In the genomic region with DNA sequence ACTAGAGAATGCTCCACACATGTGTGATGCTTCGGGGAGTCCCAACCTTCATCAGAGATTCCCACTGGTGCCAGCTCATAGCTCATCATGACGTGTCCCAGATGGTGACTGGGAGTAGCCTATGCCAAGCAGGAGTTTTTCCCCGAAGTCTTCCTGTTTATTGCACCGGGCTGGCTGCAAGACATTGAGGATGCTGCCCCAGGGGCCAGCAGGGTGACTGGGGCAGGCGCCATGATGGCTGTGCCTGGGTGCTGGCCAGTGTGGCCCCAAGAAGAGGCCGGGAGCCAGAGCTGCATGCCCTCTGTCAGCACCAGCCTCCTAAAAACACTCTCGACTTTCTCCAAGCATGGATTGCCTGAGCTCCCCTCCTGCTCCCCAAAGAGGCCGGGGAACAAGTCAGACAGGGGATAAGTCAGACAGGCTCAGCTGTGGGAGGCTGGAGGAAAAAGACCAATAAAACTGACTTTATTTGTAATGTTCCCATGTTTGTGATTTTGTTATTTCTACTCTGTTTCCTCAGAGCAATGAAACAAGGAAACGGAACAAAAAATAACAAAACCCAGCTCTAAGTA, we compare ENCODE assay signal across 10 cellular contexts. TPM values are rescaled to one million over a fixed set of nuclear protein-coding genes. Genes with fewer than 3 reads are reported as not detected.
DNase-seq lines count a peak whose midpoint lies in the region; ATAC-seq and TF ChIP-seq lines count a peak whose summit lies in the region.
"Not testable (repeated sequence)": the region's sequence is repeated elsewhere in the genome, so short reads cannot be mapped to it uniquely, and the experiment has no call there.
"Had no signal": no experiment of that assay in that cellular context is flagged by ENCODE, and none has a peak within 500 bp of the region (broad histone marks: within the 10 kb centered on the region; RNA-seq: fewer than 3 reads in every experiment).

No MANE protein-coding gene starts in this region.

- WGBS in SK-N-SH (ENCODE audit: low lambda C conversion rate), result 47% methylated on average over 9 of the region's 9 CpGs
- WGBS in lower leg skin, 2 donors, result 53 to 66% methylated on average over 9 of the region's 9 CpGs
- WGBS in stomach, 5 donors, result 56 to 66% (median 58%) methylated on average over 9 of the region's 9 CpGs

- H3K4me1 ChIP-seq in SK-N-SH (ENCODE audit: control insufficient read depth in 1 of 2, insufficient read depth in 2 of 2, low read depth in 1 of 2, low read length in 1 of 2); right atrium auricular region: not testable (repeated sequence)
- peaks cover 15 to 35% (median 26%) of the 10 kb centered on the region in 4 donors for H3K4me1 ChIP-seq in stomach

- CTCF ChIA-PET in SK-N-SH (lab: Yijun Ruan, JAX), result interaction anchor here (0.6 kb wide), 1 partner anchor 142 kb away, joined by 3 read pairs; no protein-coding TSS in a partner anchor

- not testable (repeated sequence) for H3K4me3 ChIP-seq in SK-N-SH (ENCODE audit: low read depth in 2 of 2, low read length in 1 of 2); epithelial cell of esophagus (ENCODE audit: low read length); right atrium auricular region; lower leg skin (ENCODE audit: low read depth, poor library complexity, severe bottlenecking); stomach

- not testable (repeated sequence) for TF ChIP-seq EP300 in SK-N-SH (IDR thresholded peaks at IDR 0.05; ENCODE audit: borderline replicate concordance in 1 of 2, low read depth in 1 of 2, low read length in 1 of 2); stomach (IDR thresholded peaks at IDR 0.05)

- intact Hi-C loops in lower leg skin (cut with DNase I; ENCODE audit: low total_unique reads); stomach (cut with DNase I; ENCODE audit: low total_unique reads): not testable (repeated sequence)

- not testable (repeated sequence) for TF ChIP-seq CTCF in SK-N-SH (IDR thresholded peaks at IDR 0.05); epithelial cell of esophagus (IDR thresholded peaks at IDR 0.05; ENCODE audit: insufficient read depth, low read depth, low read length, missing control alignments); right atrium auricular region (IDR thresholded peaks at IDR 0.05); lower leg skin (IDR thresholded peaks at IDR 0.05); omental fat pad (IDR thresholded peaks at IDR 0.05); stomach (IDR thresholded peaks at IDR 0.05)

- not testable (repeated sequence) for TF ChIP-seq RAD21 in SK-N-SH (IDR thresholded peaks at IDR 0.05; ENCODE audit: low read length)

- not testable (repeated sequence) for H3K9ac ChIP-seq in SK-N-SH

- H4K20me1 ChIP-seq in SK-N-SH (ENCODE audit: insufficient read depth), result not testable (repeated sequence)

- not testable (repeated sequence) for TF ChIP-seq POLR2A in lower leg skin (IDR thresholded peaks at IDR 0.05); stomach (IDR thresholded peaks at IDR 0.05)

- H3F3A ChIP-seq in SK-N-SH (replicated peaks; ENCODE audit: insufficient read depth), result not testable (repeated sequence)

- H3K9me3 ChIP-seq in SK-N-SH, right atrium auricular region, stomach: not testable (repeated sequence)

- H3K27me3 ChIP-seq in SK-N-SH (ENCODE audit: insufficient read depth); right atrium auricular region: not testable (repeated sequence)
- peaks cover 0 to 19% (median 0%) of the 10 kb centered on the region in 3 donors for H3K27me3 ChIP-seq in stomach

- POLR2A ChIA-PET in SK-N-SH (lab: Yijun Ruan, JAX), result not testable (repeated sequence)

- H3K36me3 ChIP-seq in SK-N-SH (replicated peaks in 1 of 2; ENCODE audit: control insufficient read depth in 1 of 2, insufficient read depth in 2 of 2, low read length in 1 of 2); right atrium auricular region; stomach: not testable (repeated sequence)

- H3K27ac ChIP-seq in SK-N-SH (ENCODE audit: low read depth in 2 of 2, low read length in 1 of 2); right atrium auricular region: not testable (repeated sequence)
- peak overlapping the region; percentile 80 to 87 (median 82) for H3K27ac ChIP-seq in stomach

- H3K9me2 ChIP-seq in SK-N-SH, result not testable (repeated sequence)

- peak; percentile 4 for DNase-seq in A172 (ENCODE audit: low spot score)
- peak; percentile 73 for DNase-seq in HT-29 (ENCODE audit: low spot score)
- not testable (repeated sequence) for DNase-seq in SK-N-SH; omental fat pad (ENCODE audit: low spot score); stomach
- DNase-seq in epithelial cell of esophagus (ENCODE audit: low read depth), result peak; percentile 45
- peak; percentile 57 for DNase-seq in right atrium auricular region (ENCODE audit: low spot score)
- peak; percentile 14 to 86 for DNase-seq in lower leg skin (ENCODE audit: low spot score in 2 of 2)

- H2AFZ ChIP-seq in SK-N-SH (ENCODE audit: low read depth), result 0 out of 2 replicates have a peak overlapping the region, but pooled peaks have one; percentile 13

- peak; percentile 13 for ATAC-seq in omental fat pad (ENCODE audit: low FRiP score)

- not testable (repeated sequence) for H3K79me2 ChIP-seq in SK-N-SH (ENCODE audit: insufficient read depth)

- not testable (repeated sequence) for H3K4me2 ChIP-seq in SK-N-SH

RNA-seq across cellular contexts. Expression of a gene that starts 24.0 kb away (rescaled TPM):
- under 0.01 and 255 TPM in 2 replicates for total RNA-seq in A172 (2014; rRNA removed; shearing (Covaris generic))
- total RNA-seq in HT-29 (2014; rRNA removed; shearing (Covaris generic)), result under 0.01 TPM in 2 replicates
- polyA plus RNA-seq in SK-N-SH (2012; rRNA removed) (not detected in 2 replicates), stomach (not detected)
- not detected in 2 replicates for polyA plus RNA-seq in SK-N-SH (2012; cell fraction: cytosol; rRNA removed)
- not detected in 2 replicates for polyA plus RNA-seq in SK-N-SH (2012; cell fraction: nucleus; rRNA removed)
- total RNA-seq in right atrium auricular region (not detected), lower leg skin (under 1 TPM in 3 of 4 donors, not detected in 1; under 0.01 TPM), omental fat pad (under 1 TPM; under 0.01 TPM), stomach (1,000 to 10,000 TPM in 1 of 5 donors, under 1 TPM in 4; under 0.01 to 9,966 (median under 0.01) TPM)
- total RNA-seq: G401 had no signal
- polyA plus RNA-seq: BJ had no signal
